35 cellular contexts compared by ENCODE assay signal in genomic region chr9:35294066-35294465, GRCh38.
"Had no signal": no experiment of that assay in that cellular context is flagged by ENCODE, and none has a peak within 500 bp of the region (broad histone marks: within the 10 kb centered on the region; RNA-seq: fewer than 3 reads in every experiment).

No MANE protein-coding gene starts in this region.

- H3K36me3 Mint-ChIP-seq: activated naive CD4-positive, alpha-beta T cell treated with anti-CD3 and anti-CD28 coated beads, Interleukin-2, amount 10 ng/mL, durations not matched to agents 7 days and 5 days; activated naive CD8-positive, alpha-beta T cell had no signal

- H3K27ac ChIP-seq: brain microvascular endothelial cell, PC-9, RWPE1 had no signal

- H3K4me2 ChIP-seq: PC-9 had no signal

- H3K4me1 Mint-ChIP-seq: activated CD4-positive, alpha-beta T cell treated with anti-CD3 and anti-CD28 coated beads for 36 hours; activated CD4-positive, alpha-beta T cell treated with anti-CD3 and anti-CD28 coated beads, Interleukin-2, amount 10 ng/mL, durations not matched to agents 7 days and 5 days; activated naive CD4-positive, alpha-beta T cell treated with anti-CD3 and anti-CD28 coated beads, Interleukin-2, amount 10 ng/mL, durations not matched to agents 7 days and 5 days; activated naive CD8-positive, alpha-beta T cell treated with anti-CD3 and anti-CD28 coated beads, Interleukin-2, amount 50 U/mL, for 24 hours had no signal

- H3K9me3 ChIP-seq: MG63 had no signal

- H3K27me3 Mint-ChIP-seq: activated naive CD4-positive, alpha-beta T cell treated with anti-CD3 and anti-CD28 coated beads, Interleukin-2, amount 10 ng/mL, durations not matched to agents 7 days and 5 days had no signal

- H3K27ac Mint-ChIP-seq: activated CD4-positive, alpha-beta T cell treated with anti-CD3 and anti-CD28 coated beads for 36 hours; activated CD4-positive, alpha-beta T cell treated with anti-CD3 and anti-CD28 coated beads, Interleukin-2, amount 10 ng/mL, durations not matched to agents 7 days and 5 days; activated CD8-positive, alpha-beta T cell treated with anti-CD3 and anti-CD28 coated beads, Interleukin-2, amount 10 ng/mL, durations not matched to agents 7 days and 5 days; activated naive CD4-positive, alpha-beta T cell treated with anti-CD3 and anti-CD28 coated beads, Interleukin-2, amount 10 ng/mL, durations not matched to agents 7 days and 5 days; activated naive CD8-positive, alpha-beta T cell; activated naive CD8-positive, alpha-beta T cell treated with anti-CD3 and anti-CD28 coated beads, Interleukin-2, amount 50 U/mL, for 24 hours; activated T-helper 1 cell treated with anti-CD3 and anti-CD28 coated beads, Interleukin-12 subunit alpha, Interleukin-12 subunit beta, Interleukin-2, Interleukin-4 antibody, amounts not matched to agents 30 ng/mL and 10 ng/mL and 1 ng/mL, durations not matched to agents 14 hours and 24 hours and 36 hours; WTC11 had no signal

- H2AFZ ChIP-seq: PC-9 had no signal

- H3K4me3 ChIP-seq: MG63, PC-9 had no signal

- H3K9me3 Mint-ChIP-seq: activated CD4-positive, alpha-beta T cell treated with anti-CD3 and anti-CD28 coated beads, Interleukin-2, amount 10 ng/mL, durations not matched to agents 7 days and 5 days; activated naive CD4-positive, alpha-beta T cell treated with anti-CD3 and anti-CD28 coated beads, Interleukin-2, amount 10 ng/mL, durations not matched to agents 7 days and 5 days; activated naive CD8-positive, alpha-beta T cell treated with anti-CD3 and anti-CD28 coated beads, Interleukin-2, amount 50 U/mL, for 24 hours; activated T-cell treated with anti-CD3 and anti-CD28 coated beads, Interleukin-2, amount 50 U/mL, for 4 hours; activated T-helper 1 cell treated with anti-CD3 and anti-CD28 coated beads, Interleukin-12 subunit alpha, Interleukin-12 subunit beta, Interleukin-2, Interleukin-4 antibody, amounts not matched to agents 30 ng/mL and 10 ng/mL and 1 ng/mL, durations not matched to agents 14 hours and 24 hours and 36 hours; WTC11 had no signal

- ATAC-seq: activated CD4-positive, alpha-beta T cell treated with anti-CD3 and anti-CD28 coated beads for 36 hours; activated CD4-positive, CD25-positive, alpha-beta regulatory T cell treated with anti-CD3 and anti-CD28 coated beads, Interleukin-2, amount 50 U/mL, for 24 hours; activated CD8-positive, alpha-beta T cell treated with anti-CD3 and anti-CD28 coated beads, Interleukin-2, amount 10 ng/mL, durations not matched to agents 7 days and 5 days; activated naive CD8-positive, alpha-beta T cell treated with anti-CD3 and anti-CD28 coated beads, Interleukin-2, amount 50 U/mL, for 24 hours; activated T-cell treated with anti-CD3 and anti-CD28 coated beads, Interleukin-2, amount 50 U/mL, for 4 hours; Right ventricle myocardium inferior; WTC11 had no signal

- H3K36me3 ChIP-seq: brain microvascular endothelial cell, MG63 had no signal

- DNase-seq: activated CD4-positive, alpha-beta T cell treated with anti-CD3 and anti-CD28 coated beads for 36 hours; activated CD4-positive, alpha-beta T cell treated with anti-CD3 and anti-CD28 coated beads, Interleukin-2, amount 10 ng/mL, durations not matched to agents 7 days and 5 days; activated CD4-positive, alpha-beta T cell treated with anti-CD3 and anti-CD28 coated beads, Interleukin-2, amount 50 U/mL, for 48 hours; activated CD8-positive, alpha-beta T cell treated with anti-CD3 and anti-CD28 coated beads, Interleukin-2, amount 10 ng/mL, durations not matched to agents 7 days and 5 days; activated gamma-delta T cell treated with Interleukin-2 at 50 U/mL for 16 hours; activated naive CD4-positive, alpha-beta T cell treated with anti-CD3 and anti-CD28 coated beads, Interleukin-2, amount 10 ng/mL, durations not matched to agents 7 days and 5 days; activated naive CD8-positive, alpha-beta T cell treated with anti-CD3 and anti-CD28 coated beads, Interleukin-2, amount 50 U/mL, for 24 hours; activated T-cell treated with anti-CD3 and anti-CD28 coated beads, Interleukin-2, amount 50 U/mL, for 4 hours; anterior cingulate cortex; brain microvascular endothelial cell; central memory CD4-positive, alpha-beta T cell; Karpas-422; MG63; NCI-H1048; NCI-H1105 treated with DMSO at 0.1 percent for 48 hours; NCI-H1436; NCI-H1694 treated with DMSO at 0.1 percent for 48 hours; NCI-H2029; NCI-H345; NCI-H526; NCI-H748 treated with DMSO at 0.1 percent for 48 hours; NK-92 treated with Interleukin-12 subunit alpha and Interleukin-12 subunit beta, amount 100 ng/mL, for 24 hours; PC-9; SIG-M5; SW 1271; T-helper 1 cell; T-helper 2 cell; T-helper 9 cell had no signal

- FAIRE-seq: RCC 7860 had no signal

- H3K27me3 ChIP-seq: brain microvascular endothelial cell, MG63 had no signal

- H3K4me3 Mint-ChIP-seq: activated CD4-positive, alpha-beta T cell treated with anti-CD3 and anti-CD28 coated beads for 36 hours; activated CD4-positive, alpha-beta T cell treated with anti-CD3 and anti-CD28 coated beads, Interleukin-2, amount 10 ng/mL, durations not matched to agents 7 days and 5 days; activated CD8-positive, alpha-beta T cell treated with anti-CD3 and anti-CD28 coated beads, Interleukin-2, amount 10 ng/mL, durations not matched to agents 7 days and 5 days; activated naive CD4-positive, alpha-beta T cell treated with anti-CD3 and anti-CD28 coated beads, Interleukin-2, amount 10 ng/mL, durations not matched to agents 7 days and 5 days; activated naive CD8-positive, alpha-beta T cell; activated naive CD8-positive, alpha-beta T cell treated with anti-CD3 and anti-CD28 coated beads, Interleukin-2, amount 50 U/mL, for 24 hours; activated T-cell treated with anti-CD3 and anti-CD28 coated beads, Interleukin-2, amount 50 U/mL, for 4 hours; activated T-helper 1 cell treated with anti-CD3 and anti-CD28 coated beads, Interleukin-12 subunit alpha, Interleukin-12 subunit beta, Interleukin-2, Interleukin-4 antibody, amounts not matched to agents 30 ng/mL and 10 ng/mL and 1 ng/mL, durations not matched to agents 14 hours and 24 hours and 36 hours; WTC11 had no signal
